ENCODE assay signal across 19 cellular contexts in genomic region chr5:111810087-111810486, GRCh38. TPM values are rescaled to one million over a fixed set of nuclear protein-coding genes. Genes with fewer than 3 reads are reported as not detected.
DNase-seq lines count a peak whose midpoint lies in the region; ATAC-seq, FAIRE-seq and TF ChIP-seq lines count a peak whose summit lies in the region.
"Had no signal": no experiment of that assay in that cellular context is flagged by ENCODE, and none has a peak within 500 bp of the region (broad histone marks: within the 10 kb centered on the region; RNA-seq: fewer than 3 reads in every experiment).

No MANE protein-coding gene starts in this region.

- DNase-seq in HepG2 (ENCODE audit: low spot score): no peak
- DNase-seq in endothelial cell of umbilical vein (ENCODE audit: low read depth, low spot score): peak; percentile 74
- peak; percentile 4 to 48 for DNase-seq in lung microvascular endothelial cell (ENCODE audit: low read depth in 2 of 2)
- no peak for DNase-seq in AG08396 (ENCODE audit: low spot score)
- no peak for DNase-seq in GM23338 (ENCODE audit: low spot score)
- DNase-seq in WERI-Rb-1: no peak
- DNase-seq in NCI-H146 (lab: John Stamatoyannopoulos, UW): no peak
- DNase-seq: BE2C; CD4-positive, alpha-beta memory T cell; DMS79; NCI-H1092; NCI-H187; NCI-H748 treated with DMSO at 0.1 percent for 48 hours had no signal

- H3K4me2 ChIP-seq in HepG2 (ENCODE audit: low read depth, low read length): no peak overlapping the region
- no peak overlapping the region for H3K4me2 ChIP-seq in endothelial cell of umbilical vein (ENCODE audit: insufficient read depth, low read length)
- H3K4me2 ChIP-seq in GM23338: no peak overlapping the region

- H3K36me3 ChIP-seq in liver (ENCODE audit: control insufficient read depth in 4 of 4, insufficient read depth in 3 of 4, low read depth in 1 of 4, low read length in 3 of 4) (no peaks in the 10 kb centered on the region), HepG2 (replicated peaks in 1 of 2; ENCODE audit: control insufficient read depth in 1 of 2, insufficient read depth in 2 of 2, low read length in 2 of 2) (no peaks in the 10 kb centered on the region), endothelial cell of umbilical vein (ENCODE audit: control insufficient read depth in 2 of 2, extremely low read depth in 1 of 2, insufficient read depth in 2 of 2, low read length in 2 of 2) (no peaks in the 10 kb centered on the region), GM23338 (ENCODE audit: insufficient read depth) (no peaks in the 10 kb centered on the region), WERI-Rb-1 (no peaks in the 10 kb centered on the region)
- H3K36me3 ChIP-seq: BE2C had no signal

- in situ Hi-C loops in HepG2 (cut with HindIII; ENCODE audit: extremely low pct_ligation_motif_present, low pct_unique_long_range_greater_than_20kb): no loop called here

- POLR2A ChIA-PET in HepG2 (lab: Yijun Ruan, JAX) (no interaction called here), endothelial cell of umbilical vein (lab: Charles Lee) (no interaction called here)

- H3K27ac Mint-ChIP-seq in GM23338: no peak overlapping the region
- H3K27ac Mint-ChIP-seq: CD4-positive, alpha-beta memory T cell had no signal

- H4K20me1 ChIP-seq in HepG2 (ENCODE audit: insufficient read depth, low read length) (no peaks in the 10 kb centered on the region), endothelial cell of umbilical vein (replicated peaks; ENCODE audit: control insufficient read depth, extremely low read depth, insufficient read depth, low read length) (no peaks in the 10 kb centered on the region), GM23338 (replicated peaks; ENCODE audit: insufficient read depth) (no peaks in the 10 kb centered on the region)

- no peaks in the 10 kb centered on the region for H3K36me3 Mint-ChIP-seq in GM23338 (ENCODE audit: low read depth)
- H3K36me3 Mint-ChIP-seq: CD4-positive, alpha-beta memory T cell had no signal

- no peaks in the 10 kb centered on the region for H3F3A ChIP-seq in GM23338 (replicated peaks; ENCODE audit: low read depth)

- H3K4me3 Mint-ChIP-seq in GM23338: no peak overlapping the region
- H3K4me3 Mint-ChIP-seq: CD4-positive, alpha-beta memory T cell had no signal

- H3K4me3 ChIP-seq in liver (ENCODE audit: low read depth in 1 of 3, low read length in 3 of 3) (no peak overlapping the region), HepG2 (replicated peaks in 1 of 3; ENCODE audit: insufficient read depth in 1 of 3, low read depth in 2 of 3, low read length in 3 of 3) (no peak overlapping the region), endothelial cell of umbilical vein (replicated peaks in 1 of 3; ENCODE audit: insufficient read depth in 1 of 3, low read depth in 1 of 3, low read length in 3 of 3) (no peak overlapping the region), GM23338 (no peak overlapping the region), WERI-Rb-1 (ENCODE audit: low read depth, low read length) (no peak overlapping the region)

- H3K9me3 ChIP-seq in liver (ENCODE audit: control insufficient read depth in 4 of 4, low read length in 3 of 4): no peaks in the 10 kb centered on the region
- no peaks in the 10 kb centered on the region for H3K9me3 ChIP-seq in HepG2 (ENCODE audit: low read length)
- no peaks in the 10 kb centered on the region for H3K9me3 ChIP-seq in endothelial cell of umbilical vein (replicated peaks; ENCODE audit: control insufficient read depth, insufficient read depth, low read length)
- H3K9me3 ChIP-seq in WERI-Rb-1 (ENCODE audit: severe bottlenecking): no peaks in the 10 kb centered on the region
- H3K9me3 ChIP-seq: BE2C had no signal

- 44% methylated on average over 5 of the region's 5 CpGs for WGBS in liver
- 14% methylated on average over 5 of the region's 5 CpGs for WGBS in HepG2 (ENCODE audit: low lambda C conversion rate)

- ATAC-seq in HepG2 (no peak), GM23338 (no peak)
- ATAC-seq: Right ventricle myocardium inferior had no signal

- TF ChIP-seq RAD21 in liver (IDR thresholded peaks at IDR 0.05) (peak; percentile 11 to 30), HepG2 (CRISPR knock-in tag; IDR thresholded peaks at IDR 0.05) (no peak)

- H3K9ac ChIP-seq in liver (ENCODE audit: low read depth in 1 of 2, low read length in 2 of 2): no peak overlapping the region
- no peak overlapping the region for H3K9ac ChIP-seq in HepG2 (ENCODE audit: insufficient read depth, low read depth, low read length)
- H3K9ac ChIP-seq in endothelial cell of umbilical vein (replicated peaks; ENCODE audit: extremely low read depth, insufficient read depth, low read length): no peak overlapping the region

- no peaks in the 10 kb centered on the region for H3K9me3 Mint-ChIP-seq in GM23338
- H3K9me3 Mint-ChIP-seq: CD4-positive, alpha-beta memory T cell had no signal

- TF ChIP-seq CTCF in liver (IDR thresholded peaks at IDR 0.05; ENCODE audit: low read depth, low read length, missing input control): no peak
- no peak for TF ChIP-seq CTCF in HepG2 (CRISPR knock-in tag; IDR thresholded peaks at IDR 0.05)
- TF ChIP-seq CTCF in endothelial cell of umbilical vein (IDR thresholded peaks at IDR 0.05; ENCODE audit: extremely low read depth in 1 of 2, insufficient read depth in 1 of 2, low read depth in 1 of 2, low read length in 2 of 2): no peak
- TF ChIP-seq CTCF in GM23338 (conservative IDR thresholded peaks at IDR 0.05; ENCODE audit: low read depth in 2 of 2): no peak
- TF ChIP-seq CTCF in WERI-Rb-1 (IDR thresholded peaks at IDR 0.05; ENCODE audit: low read depth, low read length): no peak

- TF ChIP-seq EP300 in HepG2 (IDR thresholded peaks at IDR 0.05; ENCODE audit: low read depth in 2 of 2, low read length in 2 of 2): no peak
- no peak for TF ChIP-seq EP300 in HepG2 (CRISPR knock-in tag; IDR thresholded peaks at IDR 0.05; ENCODE audit: borderline replicate concordance)

- H3K9me2 ChIP-seq in GM23338 (ENCODE audit: insufficient read depth): no peaks in the 10 kb centered on the region; the same call in 1 of the 2 replicates

- no peaks in the 10 kb centered on the region for H3K27me3 ChIP-seq in liver (ENCODE audit: control insufficient read depth in 4 of 4, insufficient read depth in 4 of 4, low read length in 3 of 4)
- H3K27me3 ChIP-seq in HepG2 (ENCODE audit: control insufficient read depth in 1 of 2, insufficient read depth in 2 of 2, low read length in 2 of 2): no peaks in the 10 kb centered on the region
- no peaks in the 10 kb centered on the region for H3K27me3 ChIP-seq in endothelial cell of umbilical vein (ENCODE audit: control insufficient read depth in 2 of 2, insufficient read depth in 2 of 2, low read length in 2 of 2)
- H3K27me3 ChIP-seq in GM23338 (ENCODE audit: insufficient read depth): no peaks in the 10 kb centered on the region
- no peaks in the 10 kb centered on the region for H3K27me3 ChIP-seq in WERI-Rb-1 (ENCODE audit: insufficient read depth, low read depth, severe bottlenecking)
- H3K27me3 ChIP-seq: BE2C had no signal

- no peaks in the 10 kb centered on the region for H3K79me2 ChIP-seq in HepG2 (ENCODE audit: insufficient read depth, low read length)
- H3K79me2 ChIP-seq in endothelial cell of umbilical vein (ENCODE audit: control insufficient read depth, insufficient read depth, low read length): no peaks in the 10 kb centered on the region
- H3K79me2 ChIP-seq in GM23338 (replicated peaks; ENCODE audit: insufficient read depth): no peaks in the 10 kb centered on the region

- peaks cover 5% of the 10 kb centered on the region; the same call in 2 of the 3 replicates for H3K4me1 Mint-ChIP-seq in GM23338
- H3K4me1 Mint-ChIP-seq: CD4-positive, alpha-beta memory T cell had no signal

- dilution Hi-C loops in endothelial cell of umbilical vein (cut with MboI; ENCODE audit: extremely low pct_ligation_motif_present, low sequenced_read_pairs): no loop called here

- H3K9me1 ChIP-seq in endothelial cell of umbilical vein (replicated peaks; ENCODE audit: control insufficient read depth, extremely low read depth, insufficient read depth, low read length): no peaks in the 10 kb centered on the region

- H3K4me1 ChIP-seq in liver (ENCODE audit: control insufficient read depth in 4 of 4, insufficient read depth in 4 of 4, low read length in 3 of 4) (peaks cover 0 to 14% (median 0%) of the 10 kb centered on the region in 4 donors), HepG2 (ENCODE audit: insufficient read depth, low read length) (no peaks in the 10 kb centered on the region), endothelial cell of umbilical vein (ENCODE audit: control insufficient read depth, extremely low read depth, insufficient read depth, low read length) (no peaks in the 10 kb centered on the region), GM23338 (ENCODE audit: insufficient read depth) (0 out of 2 replicates have a peak, but pooled peaks cover 3% of the 10 kb centered on the region)
- H3K4me1 ChIP-seq: BE2C had no signal

- H3K27me3 Mint-ChIP-seq in GM23338 (ENCODE audit: insufficient read depth, low read depth, poor library complexity): peaks cover 2% of the 10 kb centered on the region

- FAIRE-seq in HepG2 (lab: Jason Lieb, UNC) (no peak), endothelial cell of umbilical vein (lab: Jason Lieb, UNC) (peak; percentile 75)
- FAIRE-seq: G401.6, GM12891, H1, HTR-8/SVneo had no signal

- H3K27ac ChIP-seq in liver (ENCODE audit: low read depth in 1 of 2, low read length in 2 of 2) (no peak overlapping the region), HepG2 (ENCODE audit: extremely low read length, insufficient read depth, low read length) (no peak overlapping the region), endothelial cell of umbilical vein (ENCODE audit: insufficient read depth, low read depth, low read length) (no peak overlapping the region), GM23338 (ENCODE audit: low read depth) (no peak overlapping the region), WERI-Rb-1 (no peak overlapping the region)

- BruUV-seq in HepG2 (replicated peaks; lab: Mats Ljungman, UMichigan) (no TSS peak), endothelial cell of umbilical vein (replicated peaks; lab: Mats Ljungman, UMichigan) (no TSS peak)

- intact Hi-C loops in HepG2 (cut with micrococcal nuclease; ENCODE audit: unreplicated experiment) (loop anchor here (10.0 kb wide), 1 partner anchor 125 kb away; no protein-coding TSS in a partner anchor), endothelial cell of umbilical vein (cut with micrococcal nuclease) (no loop called here)

- TF ChIP-seq POLR2A in HepG2 (IDR thresholded peaks at IDR 0.05; ENCODE audit: insufficient read depth in 1 of 2, low read depth in 2 of 2, low read length in 2 of 2) (no peak), endothelial cell of umbilical vein (IDR thresholded peaks at IDR 0.05; ENCODE audit: low read depth, low read length) (no peak)

- no peak overlapping the region for H2AFZ ChIP-seq in HepG2 (ENCODE audit: low read length)
- peak overlapping the region; percentile 47 for H2AFZ ChIP-seq in endothelial cell of umbilical vein (ENCODE audit: low read depth, low read length)
- no peak overlapping the region for H2AFZ ChIP-seq in GM23338

- CTCF ChIA-PET in HepG2 (lab: Yijun Ruan, JAX; ENCODE audit: low intra/inter-chr PET ratio, low total read pairs) (no interaction called here), endothelial cell of umbilical vein (lab: Charles Lee) (interaction anchor here (0.6 to 1.8 kb wide), 4 partner anchors 10 to 55 kb away, joined by 3 to 9 read pairs (median 4); no protein-coding TSS in a partner anchor)

RNA-seq across cellular contexts. Expression of gene NREP, which starts 53.1 kb away (rescaled TPM):
- 10 to 100 TPM; 12.6 to 82.7 TPM for total RNA-seq in liver
- polyA plus RNA-seq in liver: 1 to 10 TPM; 3.0 to 7.0 TPM
- 40.5 and 48.5 TPM in 2 replicates for total RNA-seq in HepG2 (2016; rRNA removed; fragmentation: Illumina TruSeq; extraction: Trizol)
- total RNA-seq in HepG2 (2016; cell fraction: cytosol; rRNA removed; fragmentation: Illumina TruSeq; extraction: Trizol; ENCODE audit: low read depth): 18.2 and 18.5 TPM in 2 replicates
- total RNA-seq in HepG2 (2016; cell fraction: insoluble cytoplasmic fraction; rRNA removed; fragmentation: Illumina TruSeq; extraction: Trizol): 44.8 and 48.2 TPM in 2 replicates
- 49.5 and 57.7 TPM in 2 replicates for total RNA-seq in HepG2 (2016; cell fraction: membrane; rRNA removed; fragmentation: Illumina TruSeq; extraction: Trizol)
- total RNA-seq in HepG2 (2016; cell fraction: nucleus; rRNA removed; fragmentation: Illumina TruSeq; extraction: Trizol): 58.0 and 67.1 TPM in 2 replicates
- 82.8 and 102 TPM in 2 replicates for polyA plus RNA-seq in HepG2 (2011; rRNA removed)
- polyA plus RNA-seq in HepG2 (2011; cell fraction: cytosol; rRNA removed): 49.1 and 88.7 TPM in 2 replicates
- polyA plus RNA-seq in HepG2 (2011; cell fraction: nucleus; rRNA removed): 69.7 and 94.1 TPM in 2 replicates
- polyA plus RNA-seq in HepG2 (2012): 38.1 and 86.3 TPM in 2 replicates
- 33.5 and 45.5 TPM in 2 replicates for polyA plus RNA-seq in HepG2 (2016; cell fraction: cytosol; fragmentation: Illumina TruSeq; extraction: Trizol; ENCODE audit: low read depth)
- polyA plus RNA-seq in HepG2 (2016; cell fraction: insoluble cytoplasmic fraction; fragmentation: Illumina TruSeq; extraction: Trizol; ENCODE audit: low read depth): 76.1 and 85.1 TPM in 2 replicates
- 81.9 and 92.8 TPM in 2 replicates for polyA plus RNA-seq in HepG2 (2016; cell fraction: membrane; fragmentation: Illumina TruSeq; extraction: Trizol; ENCODE audit: low read depth)
- polyA plus RNA-seq in HepG2 (2016; cell fraction: nucleus; fragmentation: Illumina TruSeq; extraction: Trizol; ENCODE audit: insufficient read depth, low read depth): 58.3 and 64.9 TPM in 2 replicates
- 2.7 and 49.0 TPM in 2 replicates for polyA minus RNA-seq in HepG2 (2011; rRNA and poly(A)+ RNA removed; ENCODE audit: low replicate concordance)
- polyA minus RNA-seq in HepG2 (2011; cell fraction: cytosol; rRNA and poly(A)+ RNA removed): 29.4 and 31.1 TPM in 2 replicates
- 280 and 293 TPM in 2 replicates for polyA minus RNA-seq in HepG2 (2011; cell fraction: nucleus; rRNA and poly(A)+ RNA removed)
- total RNA-seq in endothelial cell of umbilical vein: 96.7 and 107 TPM in 2 replicates
- polyA plus RNA-seq in endothelial cell of umbilical vein: 89.6 and 112 TPM in 2 replicates
- 86.4 and 91.4 TPM in 2 replicates for polyA plus RNA-seq in endothelial cell of umbilical vein (2011; cell fraction: cytosol; rRNA removed)
- 169 and 229 TPM in 2 replicates for polyA plus RNA-seq in endothelial cell of umbilical vein (2011; cell fraction: nucleus; rRNA removed)
- 92.6 and 93.3 TPM in 2 replicates for polyA plus RNA-seq in endothelial cell of umbilical vein (2012)
- polyA minus RNA-seq in endothelial cell of umbilical vein: 90.9 and 105 TPM in 2 replicates
- polyA minus RNA-seq in endothelial cell of umbilical vein (2011; cell fraction: cytosol; rRNA and poly(A)+ RNA removed): 1.7 TPM
- 274 and 382 TPM in 2 replicates for polyA minus RNA-seq in endothelial cell of umbilical vein (2011; cell fraction: nucleus; rRNA and poly(A)+ RNA removed)
- total RNA-seq in lung microvascular endothelial cell: 9.3 and 12.4 TPM in 2 replicates
- 300 and 336 TPM in 2 replicates for total RNA-seq in GM23338 (2014; rRNA removed; shearing (Covaris generic))
- polyA plus RNA-seq in GM23338 (2016; fragmentation: Nextera tagmentation; extraction: Ambion mirVana): 260 and 264 TPM in 2 replicates

Comparison
In these comparisons a context has a peak if more than half of its experiments do, and no peak if none do; other contexts are left out.
1. DNase-seq: peak in endothelial cell of umbilical vein (single experiment) and lung microvascular endothelial cell (2 of 2); none in HepG2 (single experiment), AG08396 (single experiment), GM23338 (single experiment), WERI-Rb-1 (single experiment) and NCI-H146 (single experiment).